ENCODE assay signal across 1 cellular context in genomic region chr17:8052256-8053252, GRCh38.
TF ChIP-seq lines count a peak whose summit lies in the region.

No MANE protein-coding gene starts in this region.

TF ChIP-seq in IMR-90, 13 proteins besides CTCF, POLR2A, EP300 and RAD21 (continued from another document):
- TF ChIP-seq, protein P1, sequence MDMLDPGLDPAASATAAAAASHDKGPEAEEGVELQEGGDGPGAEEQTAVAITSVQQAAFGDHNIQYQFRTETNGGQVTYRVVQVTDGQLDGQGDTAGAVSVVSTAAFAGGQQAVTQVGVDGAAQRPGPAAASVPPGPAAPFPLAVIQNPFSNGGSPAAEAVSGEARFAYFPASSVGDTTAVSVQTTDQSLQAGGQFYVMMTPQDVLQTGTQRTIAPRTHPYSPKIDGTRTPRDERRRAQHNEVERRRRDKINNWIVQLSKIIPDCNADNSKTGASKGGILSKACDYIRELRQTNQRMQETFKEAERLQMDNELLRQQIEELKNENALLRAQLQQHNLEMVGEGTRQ (IDR thresholded peaks at IDR 0.05; ENCODE audit: low read depth, low read length): no peak
- no peak for TF ChIP-seq FOS (IDR thresholded peaks at IDR 0.05; ENCODE audit: low read depth, low read length)
- no peak for TF ChIP-seq CEBPB (IDR thresholded peaks at IDR 0.05; ENCODE audit: low read depth, low read length)
- TF ChIP-seq MAZ (IDR thresholded peaks at IDR 0.05; ENCODE audit: borderline replicate concordance, low read depth, low read length): no peak
- TF ChIP-seq SMC3 (IDR thresholded peaks at IDR 0.05; ENCODE audit: low read depth, low read length): no peak
- TF ChIP-seq RCOR1 (IDR thresholded peaks at IDR 0.05; ENCODE audit: insufficient replicate concordance, low read length): no peak
- TF ChIP-seq MXI1 (IDR thresholded peaks at IDR 0.05; ENCODE audit: borderline replicate concordance, low read depth, low read length): no peak
- TF ChIP-seq ELK1 (IDR thresholded peaks at IDR 0.05; ENCODE audit: borderline replicate concordance, low read depth, low read length): no peak
